Comparison of ENCODE assay signal across 14 cellular contexts in the genomic region with DNA sequence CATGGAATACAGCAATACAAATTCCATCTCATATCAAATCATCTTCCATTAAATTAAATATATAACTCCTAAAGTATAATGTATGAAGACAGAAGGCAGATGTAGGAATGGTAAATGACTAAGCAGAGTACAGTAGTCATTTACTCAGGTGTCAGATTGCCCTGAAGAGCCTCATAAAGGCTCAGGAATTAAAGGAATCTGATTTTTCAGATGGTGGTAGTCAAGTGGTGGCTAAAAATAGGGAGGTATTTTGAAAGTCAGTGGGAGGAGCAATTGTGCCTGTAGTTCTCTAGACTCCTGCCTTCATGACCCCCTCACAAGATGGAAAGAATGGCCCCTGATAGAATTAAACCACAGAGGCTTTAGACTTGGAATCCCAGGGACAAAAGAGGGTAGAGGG.
DNase-seq lines count a peak whose midpoint lies in the region; ATAC-seq and TF ChIP-seq lines count a peak whose summit lies in the region.
"Had no signal": no experiment of that assay in that cellular context is flagged by ENCODE, and none has a peak within 500 bp of the region (broad histone marks: within the 10 kb centered on the region; RNA-seq: fewer than 3 reads in every experiment).

No MANE protein-coding gene starts in this region.

- H3K4me3 Mint-ChIP-seq in activated CD4-positive, alpha-beta memory T cell treated with anti-CD3 and anti-CD28 coated beads, Interleukin-2, amount 10 ng/mL, durations not matched to agents 7 days and 5 days, result no peak overlapping the region
- H3K4me3 Mint-ChIP-seq: activated CD4-positive, alpha-beta T cell treated with anti-CD3 and anti-CD28 coated beads for 36 hours had no signal

- no peak overlapping the region for H3K9ac ChIP-seq in HUES48 (ENCODE audit: low read depth, low read length)
- H3K9ac ChIP-seq in iPS-15b (ENCODE audit: low read depth, low read length), result no peak overlapping the region

- H3K4me1 ChIP-seq in HUES48 (ENCODE audit: control insufficient read depth, insufficient read depth, low read length) (peaks cover 27% of the 10 kb centered on the region), iPS-15b (ENCODE audit: control insufficient read depth, insufficient read depth, low read length) (peaks cover 16% of the 10 kb centered on the region)

- ATAC-seq in SK-N-SH treated with all-trans-retinoic acid at 6 μM for 48 hours (peak; percentile 97), HG02678 (IDR thresholded peaks at IDR 0.05; ENCODE audit: unreplicated experiment) (no peak), HG03457 (IDR thresholded peaks at IDR 0.05; ENCODE audit: unreplicated experiment) (no peak)
- ATAC-seq: activated CD4-positive, alpha-beta T cell treated with anti-CD3 and anti-CD28 coated beads for 36 hours; K562 had no signal

- CTCF ChIA-PET in activated CD4-positive, alpha-beta memory T cell treated with anti-CD3 and anti-CD28 coated beads, Interleukin-2, amount 10 ng/mL, durations not matched to agents 7 days and 5 days (lab: Charles Lee), result no interaction called here

- no peaks in the 10 kb centered on the region for H3K27me3 Mint-ChIP-seq in activated CD4-positive, alpha-beta memory T cell treated with anti-CD3 and anti-CD28 coated beads, Interleukin-2, amount 10 ng/mL, durations not matched to agents 7 days and 5 days
- H3K27me3 Mint-ChIP-seq: activated CD4-positive, alpha-beta T cell treated with anti-CD3 and anti-CD28 coated beads for 36 hours had no signal

- H3K36me3 ChIP-seq in HUES48 (ENCODE audit: control insufficient read depth, insufficient read depth, low read length) (no peaks in the 10 kb centered on the region), iPS-15b (ENCODE audit: control insufficient read depth, insufficient read depth, low read length) (no peaks in the 10 kb centered on the region)

- peak; percentile 13 for DNase-seq in AG20443 (ENCODE audit: low spot score)
- no peak for DNase-seq in activated CD4-positive, alpha-beta memory T cell treated with anti-CD3 and anti-CD28 coated beads, Interleukin-2, amount 10 ng/mL, durations not matched to agents 7 days and 5 days
- DNase-seq in T-helper 2 cell, result no peak
- DNase-seq: activated CD4-positive, alpha-beta T cell treated with anti-CD3 and anti-CD28 coated beads for 36 hours; amniotic stem cell; dermis blood vessel endothelial cell; NCI-H1694 treated with DMSO at 0.1 percent for 48 hours; trophoblast cell had no signal

- H3K27me3 ChIP-seq in HUES48 (ENCODE audit: control insufficient read depth, insufficient read depth, low read length) (no peaks in the 10 kb centered on the region), iPS-15b (ENCODE audit: control insufficient read depth, insufficient read depth, low read length) (no peaks in the 10 kb centered on the region)

- peaks cover 9% of the 10 kb centered on the region for H3K9me3 Mint-ChIP-seq in activated CD4-positive, alpha-beta memory T cell treated with anti-CD3 and anti-CD28 coated beads, Interleukin-2, amount 10 ng/mL, durations not matched to agents 7 days and 5 days

- H3K4me1 Mint-ChIP-seq in activated CD4-positive, alpha-beta memory T cell treated with anti-CD3 and anti-CD28 coated beads, Interleukin-2, amount 10 ng/mL, durations not matched to agents 7 days and 5 days, result no peaks in the 10 kb centered on the region
- H3K4me1 Mint-ChIP-seq: activated CD4-positive, alpha-beta T cell treated with anti-CD3 and anti-CD28 coated beads for 36 hours had no signal

- H3K9me3 ChIP-seq in HUES48 (ENCODE audit: control insufficient read depth, insufficient read depth, low read length) (no peaks in the 10 kb centered on the region), iPS-15b (ENCODE audit: control insufficient read depth, insufficient read depth, low read length) (no peaks in the 10 kb centered on the region)

- no peak overlapping the region for H3K27ac Mint-ChIP-seq in activated CD4-positive, alpha-beta memory T cell treated with anti-CD3 and anti-CD28 coated beads, Interleukin-2, amount 10 ng/mL, durations not matched to agents 7 days and 5 days
- H3K27ac Mint-ChIP-seq: activated CD4-positive, alpha-beta T cell treated with anti-CD3 and anti-CD28 coated beads for 36 hours had no signal

- POLR2A ChIA-PET in activated CD4-positive, alpha-beta memory T cell treated with anti-CD3 and anti-CD28 coated beads, Interleukin-2, amount 10 ng/mL, durations not matched to agents 7 days and 5 days (lab: Charles Lee), result no interaction called here

- H3K4me3 ChIP-seq in HUES48 (ENCODE audit: low read depth, low read length) (peak overlapping the region; percentile 30; the same call in 1 of the 2 replicates), iPS-15b (ENCODE audit: low read depth, low read length) (peak overlapping the region; percentile 24)
- H3K4me3 ChIP-seq: K562 had no signal

- peak overlapping the region; percentile 67 for H3K27ac ChIP-seq in HUES48 (ENCODE audit: low read depth, low read length)

- no peaks in the 10 kb centered on the region for H3K36me3 Mint-ChIP-seq in activated CD4-positive, alpha-beta memory T cell treated with anti-CD3 and anti-CD28 coated beads, Interleukin-2, amount 10 ng/mL, durations not matched to agents 7 days and 5 days (ENCODE audit: low read depth)

TF ChIP-seq in SK-N-SH treated with all-trans-retinoic acid at 6 μM for 48 hours, 23 proteins besides CTCF, POLR2A, EP300 and RAD21:
- TF ChIP-seq GLIS3 (CRISPR knock-in tag; IDR thresholded peaks at IDR 0.05), result no peak
- TF ChIP-seq ISL1 (CRISPR knock-in tag; IDR thresholded peaks at IDR 0.05), result peak; percentile 74
- TF ChIP-seq ZC3H10 (CRISPR knock-in tag; IDR thresholded peaks at IDR 0.05), result 0 out of 2 replicates have a peak, but pooled peaks have one; percentile 32
TF ChIP-seq in SK-N-SH treated with all-trans-retinoic acid at 6 μM for 48 hours: peak in this region for 2.
